Comparison of ENCODE assay signal across 1 cellular context in genomic region chr4:94897023-94897422, GRCh38.
TF ChIP-seq lines count a peak whose summit lies in the region.

No MANE protein-coding gene starts in this region.

TF ChIP-seq in IMR-90, 13 proteins besides CTCF, POLR2A, EP300 and RAD21:
- no peak for TF ChIP-seq FOS (IDR thresholded peaks at IDR 0.05; ENCODE audit: low read depth, low read length)
- no peak for TF ChIP-seq SMC3 (IDR thresholded peaks at IDR 0.05; ENCODE audit: low read depth, low read length)
- no peak for TF ChIP-seq ELK1 (IDR thresholded peaks at IDR 0.05; ENCODE audit: borderline replicate concordance, low read depth, low read length)
- TF ChIP-seq NFE2L2 (IDR thresholded peaks at IDR 0.05; ENCODE audit: low read depth, low read length), result no peak
- TF ChIP-seq BHLHE40 (IDR thresholded peaks at IDR 0.05; ENCODE audit: low read depth, low read length), result no peak
- TF ChIP-seq RFX5 (IDR thresholded peaks at IDR 0.05; ENCODE audit: low read depth, low read length), result no peak
- TF ChIP-seq, protein P1, sequence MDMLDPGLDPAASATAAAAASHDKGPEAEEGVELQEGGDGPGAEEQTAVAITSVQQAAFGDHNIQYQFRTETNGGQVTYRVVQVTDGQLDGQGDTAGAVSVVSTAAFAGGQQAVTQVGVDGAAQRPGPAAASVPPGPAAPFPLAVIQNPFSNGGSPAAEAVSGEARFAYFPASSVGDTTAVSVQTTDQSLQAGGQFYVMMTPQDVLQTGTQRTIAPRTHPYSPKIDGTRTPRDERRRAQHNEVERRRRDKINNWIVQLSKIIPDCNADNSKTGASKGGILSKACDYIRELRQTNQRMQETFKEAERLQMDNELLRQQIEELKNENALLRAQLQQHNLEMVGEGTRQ (IDR thresholded peaks at IDR 0.05; ENCODE audit: low read depth, low read length), result no peak
- TF ChIP-seq MAFK (IDR thresholded peaks at IDR 0.05; ENCODE audit: low read depth, low read length), result no peak
- no peak for TF ChIP-seq MAZ (IDR thresholded peaks at IDR 0.05; ENCODE audit: borderline replicate concordance, low read depth, low read length)
- no peak for TF ChIP-seq RCOR1 (IDR thresholded peaks at IDR 0.05; ENCODE audit: insufficient replicate concordance, low read length)
- TF ChIP-seq CHD1 (IDR thresholded peaks at IDR 0.05; ENCODE audit: low read depth, low read length), result no peak
